ENCODE assay signal across 8 cellular contexts in the genomic region with DNA sequence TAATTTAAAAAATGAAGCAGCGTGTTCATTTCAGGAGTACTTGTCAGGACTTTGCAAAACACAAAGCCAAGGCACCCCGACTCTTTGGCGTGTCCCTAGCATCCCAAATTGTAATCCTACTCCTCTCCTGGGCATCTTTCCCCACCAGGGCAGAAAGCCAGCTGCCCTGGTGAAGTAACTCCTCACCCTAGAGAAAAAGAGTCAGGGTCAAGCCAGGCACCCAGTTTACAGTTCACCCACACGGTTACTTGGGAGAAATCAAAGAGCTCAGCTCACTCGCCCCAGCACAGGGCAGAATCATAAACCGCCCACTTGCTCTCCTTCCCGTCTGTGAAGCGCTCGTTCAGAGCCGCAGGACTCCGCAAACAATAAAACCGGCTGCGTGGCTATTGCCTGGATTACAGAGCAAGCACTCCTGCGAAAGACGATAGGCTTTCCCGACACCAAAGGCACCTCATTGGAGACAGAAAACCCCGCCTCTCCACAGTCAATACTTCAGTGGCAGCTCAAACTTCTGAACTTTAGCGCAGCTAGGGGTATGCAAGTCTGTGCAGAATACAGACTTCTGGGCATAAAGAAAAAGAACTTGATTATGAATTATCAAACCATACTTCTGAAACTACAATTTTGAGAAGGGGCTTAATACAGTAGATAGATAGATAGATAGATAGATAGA.
DNase-seq lines count a peak whose midpoint lies in the region; ATAC-seq and TF ChIP-seq lines count a peak whose summit lies in the region.

No MANE protein-coding gene starts in this region.

- no peaks in the 10 kb centered on the region for H3K27me3 ChIP-seq in fibroblast of lung (ENCODE audit: control insufficient read depth, insufficient read depth, low read length)

- H3K9ac ChIP-seq in fibroblast of lung (ENCODE audit: insufficient read depth, low read length), result no peak overlapping the region

- H3K27ac Mint-ChIP-seq in naive B cell, result no peak overlapping the region

- no peak for DNase-seq in activated T-cell treated with anti-CD3 and anti-CD28 coated beads, Interleukin-2, amount 50 U/mL, for 4 hours
- no peak for DNase-seq in activated T-cell treated with anti-CD3 and anti-CD28 coated beads, Interleukin-2, amount 50 U/mL, for 1 hour
- DNase-seq in fibroblast of lung (ENCODE audit: low read depth in 2 of 2), result peak; percentile 89 to 92
- no peak for DNase-seq in naive B cell
- DNase-seq in SW 1271 (lab: John Stamatoyannopoulos, UW), result no peak
- no peak for DNase-seq in T-helper 9 cell

- peaks cover 16% of the 10 kb centered on the region for H3K27me3 Mint-ChIP-seq in activated T-cell treated with anti-CD3 and anti-CD28 coated beads, Interleukin-2, amount 50 U/mL, for 4 hours (ENCODE audit: low read depth)
- no peaks in the 10 kb centered on the region for H3K27me3 Mint-ChIP-seq in naive B cell

- H2AFZ ChIP-seq in fibroblast of lung (ENCODE audit: low read length), result peak overlapping the region; percentile 60

- peak overlapping the region; percentile 96 for H3K4me2 ChIP-seq in fibroblast of lung (ENCODE audit: extremely low read depth, insufficient read depth, low read length)

- H3K4me1 ChIP-seq in fibroblast of lung (ENCODE audit: control insufficient read depth, extremely low read depth, insufficient read depth, low read length), result no peaks in the 10 kb centered on the region

- peak overlapping the region; percentile 58 for H3K27ac ChIP-seq in fibroblast of lung (ENCODE audit: insufficient read depth, low read length)

- H3K9me3 Mint-ChIP-seq in activated T-cell treated with anti-CD3 and anti-CD28 coated beads, Interleukin-2, amount 50 U/mL, for 4 hours, result no peaks in the 10 kb centered on the region
- H3K9me3 Mint-ChIP-seq in naive B cell, result no peaks in the 10 kb centered on the region

- peak; percentile 57 to 59 for ATAC-seq in activated T-cell treated with anti-CD3 and anti-CD28 coated beads, Interleukin-2, amount 50 U/mL, for 4 hours
- peak; percentile 27 to 28 for ATAC-seq in naive B cell (ENCODE audit: low read depth in 2 of 2)
- no peak for ATAC-seq in GM21515 (IDR thresholded peaks at IDR 0.05; ENCODE audit: unreplicated experiment)

- H3K4me3 Mint-ChIP-seq in activated T-cell treated with anti-CD3 and anti-CD28 coated beads, Interleukin-2, amount 50 U/mL, for 4 hours, result no peak overlapping the region
- H3K4me3 Mint-ChIP-seq in naive B cell, result peak overlapping the region in 4 of 8 donors; percentile 6 to 53 (median 20)

- H3K9me3 ChIP-seq in fibroblast of lung (ENCODE audit: control insufficient read depth, insufficient read depth, low read depth, low read length), result no peaks in the 10 kb centered on the region

- H4K20me1 ChIP-seq in fibroblast of lung (ENCODE audit: control insufficient read depth, extremely low read depth, insufficient read depth, low read length), result no peaks in the 10 kb centered on the region

- H3K36me3 ChIP-seq in fibroblast of lung (ENCODE audit: control insufficient read depth, insufficient read depth, low read length), result no peaks in the 10 kb centered on the region

- H3K4me1 Mint-ChIP-seq in activated T-cell treated with anti-CD3 and anti-CD28 coated beads, Interleukin-2, amount 50 U/mL, for 4 hours (ENCODE audit: low read depth), result peaks cover 3% of the 10 kb centered on the region
- peaks cover 2 to 6% (median 5%) of the 10 kb centered on the region in 3 donors for H3K4me1 Mint-ChIP-seq in naive B cell

- H3K4me3 ChIP-seq in fibroblast of lung (replicated peaks in 1 of 4; ENCODE audit: control extremely low read depth in 1 of 4, insufficient read depth in 1 of 4, low read depth in 3 of 4, low read length in 4 of 4), result peak overlapping the region; percentile 9 to 74 (median 52)

- H3K79me2 ChIP-seq in fibroblast of lung (ENCODE audit: control insufficient read depth, insufficient read depth, low read length), result peaks cover 2% of the 10 kb centered on the region

- H3K36me3 Mint-ChIP-seq in activated T-cell treated with anti-CD3 and anti-CD28 coated beads, Interleukin-2, amount 50 U/mL, for 4 hours (ENCODE audit: insufficient read depth), result no peaks in the 10 kb centered on the region
- no peaks in the 10 kb centered on the region for H3K36me3 Mint-ChIP-seq in naive B cell

- no peak for TF ChIP-seq CTCF in fibroblast of lung (conservative IDR thresholded peaks at IDR 0.05 in 1 of 2, IDR thresholded peaks at IDR 0.05 in 1 of 2; ENCODE audit: low read depth in 1 of 2, low read length in 2 of 2)

TF ChIP-seq in PFSK-1, 5 proteins besides CTCF, POLR2A, EP300 and RAD21:
- TF ChIP-seq POLR2AphosphoS5 (IDR thresholded peaks at IDR 0.05; ENCODE audit: low read depth, low read length) (peak; percentile 88), TAF1 (IDR thresholded peaks at IDR 0.05; ENCODE audit: borderline replicate concordance, insufficient read depth, low read length) (peak; percentile 98), FOXP2 (optimal IDR thresholded peaks at IDR 0.05; ENCODE audit: borderline replicate concordance, extremely low read depth, extremely low read length, insufficient read depth) (peak; percentile 21), SIN3A (IDR thresholded peaks at IDR 0.05; ENCODE audit: borderline replicate concordance, insufficient read depth, low read length) (peak; percentile 81; the same call in 1 of the 2 replicates)
- TF ChIP-seq, protein P1, sequence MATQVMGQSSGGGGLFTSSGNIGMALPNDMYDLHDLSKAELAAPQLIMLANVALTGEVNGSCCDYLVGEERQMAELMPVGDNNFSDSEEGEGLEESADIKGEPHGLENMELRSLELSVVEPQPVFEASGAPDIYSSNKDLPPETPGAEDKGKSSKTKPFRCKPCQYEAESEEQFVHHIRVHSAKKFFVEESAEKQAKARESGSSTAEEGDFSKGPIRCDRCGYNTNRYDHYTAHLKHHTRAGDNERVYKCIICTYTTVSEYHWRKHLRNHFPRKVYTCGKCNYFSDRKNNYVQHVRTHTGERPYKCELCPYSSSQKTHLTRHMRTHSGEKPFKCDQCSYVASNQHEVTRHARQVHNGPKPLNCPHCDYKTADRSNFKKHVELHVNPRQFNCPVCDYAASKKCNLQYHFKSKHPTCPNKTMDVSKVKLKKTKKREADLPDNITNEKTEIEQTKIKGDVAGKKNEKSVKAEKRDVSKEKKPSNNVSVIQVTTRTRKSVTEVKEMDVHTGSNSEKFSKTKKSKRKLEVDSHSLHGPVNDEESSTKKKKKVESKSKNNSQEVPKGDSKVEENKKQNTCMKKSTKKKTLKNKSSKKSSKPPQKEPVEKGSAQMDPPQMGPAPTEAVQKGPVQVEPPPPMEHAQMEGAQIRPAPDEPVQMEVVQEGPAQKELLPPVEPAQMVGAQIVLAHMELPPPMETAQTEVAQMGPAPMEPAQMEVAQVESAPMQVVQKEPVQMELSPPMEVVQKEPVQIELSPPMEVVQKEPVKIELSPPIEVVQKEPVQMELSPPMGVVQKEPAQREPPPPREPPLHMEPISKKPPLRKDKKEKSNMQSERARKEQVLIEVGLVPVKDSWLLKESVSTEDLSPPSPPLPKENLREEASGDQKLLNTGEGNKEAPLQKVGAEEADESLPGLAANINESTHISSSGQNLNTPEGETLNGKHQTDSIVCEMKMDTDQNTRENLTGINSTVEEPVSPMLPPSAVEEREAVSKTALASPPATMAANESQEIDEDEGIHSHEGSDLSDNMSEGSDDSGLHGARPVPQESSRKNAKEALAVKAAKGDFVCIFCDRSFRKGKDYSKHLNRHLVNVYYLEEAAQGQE (IDR thresholded peaks at IDR 0.05; ENCODE audit: insufficient read depth in 1 of 2, low read depth in 2 of 2, low read length in 2 of 2), result peak in 1 of 2 experiments; percentile 62; a peak in 1 of 4 replicates

Comparison
In these comparisons a context has a peak if more than half of its experiments do, and no peak if none do; other contexts are left out.
1. DNase-seq: peak in fibroblast of lung (2 of 2); none in activated T-cell treated with anti-CD3 and anti-CD28 coated beads, Interleukin-2, amount 50 U/mL, for 4 hours (single experiment), activated T-cell treated with anti-CD3 and anti-CD28 coated beads, Interleukin-2, amount 50 U/mL, for 1 hour (single experiment), naive B cell (single experiment), SW 1271 (0 of 2) and T-helper 9 cell (single experiment).